14 cellular contexts compared by ENCODE assay signal in genomic region chr1:87794788-87795614, GRCh38.
DNase-seq lines count a peak whose midpoint lies in the region; ATAC-seq, FAIRE-seq and TF ChIP-seq lines count a peak whose summit lies in the region.
"Had no signal": no experiment of that assay in that cellular context is flagged by ENCODE, and none has a peak within 500 bp of the region (broad histone marks: within the 10 kb centered on the region; RNA-seq: fewer than 3 reads in every experiment).

No MANE protein-coding gene starts in this region.

- intact Hi-C loops in endothelial cell of umbilical vein (cut with micrococcal nuclease) = loop anchor here (5.0 to 10.0 kb wide), 2 partner anchors 108 to 270 kb away; no protein-coding TSS in a partner anchor

- H3K4me2 ChIP-seq in endothelial cell of umbilical vein (ENCODE audit: insufficient read depth, low read length) = no peak overlapping the region

- no peak overlapping the region for H3K9ac ChIP-seq in endothelial cell of umbilical vein (replicated peaks; ENCODE audit: extremely low read depth, insufficient read depth, low read length)

- H3K9me3 ChIP-seq in endothelial cell of umbilical vein (replicated peaks; ENCODE audit: control insufficient read depth, insufficient read depth, low read length) (no peaks in the 10 kb centered on the region), suprapubic skin (no peaks in the 10 kb centered on the region)
- H3K9me3 ChIP-seq: esophagus squamous epithelium, spleen had no signal

- TF ChIP-seq POLR2A in endothelial cell of umbilical vein (IDR thresholded peaks at IDR 0.05; ENCODE audit: low read depth, low read length) (no peak), suprapubic skin (IDR thresholded peaks at IDR 0.05) (no peak)

- H4K20me1 ChIP-seq in endothelial cell of umbilical vein (replicated peaks; ENCODE audit: control insufficient read depth, extremely low read depth, insufficient read depth, low read length) = no peaks in the 10 kb centered on the region

- TF ChIP-seq CTCF in AG10803 (conservative IDR thresholded peaks at IDR 0.05; ENCODE audit: low read length) (no peak), endothelial cell of umbilical vein (IDR thresholded peaks at IDR 0.05; ENCODE audit: extremely low read depth in 1 of 2, insufficient read depth in 1 of 2, low read depth in 1 of 2, low read length in 2 of 2) (no peak), mesothelial cell of epicardium (IDR thresholded peaks at IDR 0.05; ENCODE audit: unreplicated experiment) (no peak), suprapubic skin (IDR thresholded peaks at IDR 0.05) (no peak)

- peaks cover 6% of the 10 kb centered on the region for H3K9me3 Mint-ChIP-seq in mesothelial cell of epicardium
- H3K9me3 Mint-ChIP-seq: activated CD4-positive, alpha-beta memory T cell treated with anti-CD3 and anti-CD28 coated beads for 36 hours; activated naive CD8-positive, alpha-beta T cell treated with anti-CD3 and anti-CD28 coated beads, Interleukin-2, amount 10 ng/mL, durations not matched to agents 7 days and 5 days; stimulated activated memory B cell treated with anti-CD40 and anti-IgM and Interleukin-4, amounts not matched to agents 10 μg/mL and 1 μg/mL and 100 μg/mL, for 72 hours had no signal

- dilution Hi-C loops in endothelial cell of umbilical vein (cut with MboI; ENCODE audit: extremely low pct_ligation_motif_present, low sequenced_read_pairs) = no loop called here

- POLR2A ChIA-PET in endothelial cell of umbilical vein (lab: Charles Lee) = no interaction called here

- H3K4me1 Mint-ChIP-seq in mesothelial cell of epicardium = peaks cover 30% of the 10 kb centered on the region
- H3K4me1 Mint-ChIP-seq: activated naive CD8-positive, alpha-beta T cell treated with anti-CD3 and anti-CD28 coated beads, Interleukin-2, amount 10 ng/mL, durations not matched to agents 7 days and 5 days; stimulated activated memory B cell treated with anti-CD40 and anti-IgM and Interleukin-4, amounts not matched to agents 10 μg/mL and 1 μg/mL and 100 μg/mL, for 72 hours had no signal

- BruUV-seq in endothelial cell of umbilical vein (replicated peaks; lab: Mats Ljungman, UMichigan) = no TSS peak

- H3K4me1 ChIP-seq in endothelial cell of umbilical vein (ENCODE audit: control insufficient read depth, extremely low read depth, insufficient read depth, low read length) (peaks cover 10% of the 10 kb centered on the region), suprapubic skin (no peaks in the 10 kb centered on the region)
- H3K4me1 ChIP-seq: esophagus squamous epithelium, spleen had no signal

- no peak overlapping the region for H3K4me3 ChIP-seq in AG10803 (ENCODE audit: low read length)
- H3K4me3 ChIP-seq in endothelial cell of umbilical vein (replicated peaks in 1 of 3; ENCODE audit: insufficient read depth in 1 of 3, low read depth in 1 of 3, low read length in 3 of 3) = no peak overlapping the region
- no peak overlapping the region for H3K4me3 ChIP-seq in suprapubic skin
- H3K4me3 ChIP-seq: esophagus squamous epithelium, spleen had no signal

- H3K9me1 ChIP-seq in endothelial cell of umbilical vein (replicated peaks; ENCODE audit: control insufficient read depth, extremely low read depth, insufficient read depth, low read length) = no peaks in the 10 kb centered on the region

- ATAC-seq in GM18511 (IDR thresholded peaks at IDR 0.05; ENCODE audit: unreplicated experiment) = no peak
- no peak for ATAC-seq in GM18498 (IDR thresholded peaks at IDR 0.05; ENCODE audit: unreplicated experiment)
- ATAC-seq: stimulated activated memory B cell treated with anti-CD40 and anti-IgM and Interleukin-4, amounts not matched to agents 10 μg/mL and 1 μg/mL and 100 μg/mL, for 72 hours had no signal

- H3K27ac Mint-ChIP-seq in mesothelial cell of epicardium = peak overlapping the region; percentile 72
- H3K27ac Mint-ChIP-seq: activated CD4-positive, alpha-beta memory T cell treated with anti-CD3 and anti-CD28 coated beads for 36 hours; activated naive CD8-positive, alpha-beta T cell treated with anti-CD3 and anti-CD28 coated beads, Interleukin-2, amount 10 ng/mL, durations not matched to agents 7 days and 5 days; stimulated activated memory B cell treated with anti-CD40 and anti-IgM and Interleukin-4, amounts not matched to agents 10 μg/mL and 1 μg/mL and 100 μg/mL, for 72 hours had no signal

- CTCF ChIA-PET in endothelial cell of umbilical vein (lab: Charles Lee) = no interaction called here

- no peaks in the 10 kb centered on the region for H3K36me3 Mint-ChIP-seq in mesothelial cell of epicardium
- H3K36me3 Mint-ChIP-seq: activated CD4-positive, alpha-beta memory T cell treated with anti-CD3 and anti-CD28 coated beads for 36 hours; activated naive CD8-positive, alpha-beta T cell treated with anti-CD3 and anti-CD28 coated beads, Interleukin-2, amount 10 ng/mL, durations not matched to agents 7 days and 5 days; stimulated activated memory B cell treated with anti-CD40 and anti-IgM and Interleukin-4, amounts not matched to agents 10 μg/mL and 1 μg/mL and 100 μg/mL, for 72 hours had no signal

- no peak overlapping the region for H3K4me3 Mint-ChIP-seq in mesothelial cell of epicardium
- H3K4me3 Mint-ChIP-seq: activated CD4-positive, alpha-beta memory T cell treated with anti-CD3 and anti-CD28 coated beads for 36 hours; activated naive CD8-positive, alpha-beta T cell treated with anti-CD3 and anti-CD28 coated beads, Interleukin-2, amount 10 ng/mL, durations not matched to agents 7 days and 5 days; stimulated activated memory B cell treated with anti-CD40 and anti-IgM and Interleukin-4, amounts not matched to agents 10 μg/mL and 1 μg/mL and 100 μg/mL, for 72 hours had no signal

- H3K27me3 ChIP-seq in endothelial cell of umbilical vein (ENCODE audit: control insufficient read depth in 2 of 2, insufficient read depth in 2 of 2, low read length in 2 of 2) (no peaks in the 10 kb centered on the region), suprapubic skin (no peaks in the 10 kb centered on the region)
- H3K27me3 ChIP-seq: esophagus squamous epithelium, spleen had no signal

- no peaks in the 10 kb centered on the region for H3K27me3 Mint-ChIP-seq in mesothelial cell of epicardium (ENCODE audit: low read depth)
- H3K27me3 Mint-ChIP-seq: stimulated activated memory B cell treated with anti-CD40 and anti-IgM and Interleukin-4, amounts not matched to agents 10 μg/mL and 1 μg/mL and 100 μg/mL, for 72 hours had no signal

- H3K36me3 ChIP-seq in endothelial cell of umbilical vein (ENCODE audit: control insufficient read depth in 2 of 2, extremely low read depth in 1 of 2, insufficient read depth in 2 of 2, low read length in 2 of 2) (no peaks in the 10 kb centered on the region), suprapubic skin (no peaks in the 10 kb centered on the region)
- H3K36me3 ChIP-seq: esophagus squamous epithelium, spleen had no signal

- 75% methylated on average over 8 of the region's 8 CpGs for WGBS in suprapubic skin

- peak; percentile 45 for DNase-seq in AG10803 (ENCODE audit: low read depth)
- DNase-seq in NCI-H446 treated with DMSO at 0.1 percent for 48 hours (lab: John Stamatoyannopoulos, UW) = peak; percentile 26
- peak; percentile 62 for DNase-seq in endothelial cell of umbilical vein (ENCODE audit: low read depth, low spot score)
- no peak for DNase-seq in mesothelial cell of epicardium (ENCODE audit: low spot score in 2 of 2, unreplicated experiment in 2 of 2)
- no peak for DNase-seq in suprapubic skin (ENCODE audit: low spot score in 2 of 2)
- DNase-seq in SK-N-DZ (ENCODE audit: low spot score) = no peak
- DNase-seq: activated CD4-positive, alpha-beta memory T cell treated with anti-CD3 and anti-CD28 coated beads for 36 hours; activated naive CD8-positive, alpha-beta T cell treated with anti-CD3 and anti-CD28 coated beads, Interleukin-2, amount 10 ng/mL, durations not matched to agents 7 days and 5 days; C1 segment of cervical spinal cord; esophagus squamous epithelium; spleen had no signal

- no peak overlapping the region for H2AFZ ChIP-seq in endothelial cell of umbilical vein (ENCODE audit: low read depth, low read length)

- no peak for FAIRE-seq in endothelial cell of umbilical vein (lab: Jason Lieb, UNC)

- TF ChIP-seq EP300 in suprapubic skin (IDR thresholded peaks at IDR 0.05) = no peak

- no peak overlapping the region for H3K27ac ChIP-seq in endothelial cell of umbilical vein (ENCODE audit: insufficient read depth, low read depth, low read length)
- H3K27ac ChIP-seq in suprapubic skin = no peak overlapping the region
- H3K27ac ChIP-seq: esophagus squamous epithelium, spleen had no signal

- no peaks in the 10 kb centered on the region for H3K79me2 ChIP-seq in endothelial cell of umbilical vein (ENCODE audit: control insufficient read depth, insufficient read depth, low read length)

TF ChIP-seq in endothelial cell of umbilical vein, 7 proteins besides CTCF, POLR2A, EP300 and RAD21:
- TF ChIP-seq MYC (IDR thresholded peaks at IDR 0.05; ENCODE audit: low read depth, low read length) (no peak), GATA2 (IDR thresholded peaks at IDR 0.05; ENCODE audit: insufficient read depth, insufficient read length, low read depth, low read length) (no peak), JUN (IDR thresholded peaks at IDR 0.05; ENCODE audit: borderline replicate concordance, insufficient read depth, insufficient read length, low read depth) (peak; percentile 73), EZH2 (IDR thresholded peaks at IDR 0.05; ENCODE audit: borderline replicate concordance, low read depth, low read length, severe bottlenecking) (no peak), FOS (IDR thresholded peaks at IDR 0.05; ENCODE audit: borderline replicate concordance, insufficient read depth, low read length) (peak; percentile 90), MAX (IDR thresholded peaks at IDR 0.05; ENCODE audit: insufficient read depth, insufficient read length) (no peak), POLR2AphosphoS5 (IDR thresholded peaks at IDR 0.05; ENCODE audit: insufficient read depth, low read depth, low read length) (no peak)
TF ChIP-seq in endothelial cell of umbilical vein: peak in this region for 2.

Comparison
In these comparisons a context has a peak if more than half of its experiments do, and no peak if none do; other contexts are left out.
1. DNase-seq: peak in AG10803 (single experiment), NCI-H446 treated with DMSO at 0.1 percent for 48 hours (single experiment) and endothelial cell of umbilical vein (single experiment); none in mesothelial cell of epicardium (0 of 2), suprapubic skin (0 of 2) and SK-N-DZ (single experiment).